In genomic region chr6:167235421-167236238, GRCh38 we compare ENCODE assay signal across 20 cellular contexts. TPM values are rescaled to one million over a fixed set of nuclear protein-coding genes. Genes with fewer than 3 reads are reported as not detected.
"Had no signal": no experiment of that assay in that cellular context is flagged by ENCODE, and none has a peak within 500 bp of the region (broad histone marks: within the 10 kb centered on the region; RNA-seq: fewer than 3 reads in every experiment).

No MANE protein-coding gene starts in this region.

- H3K27ac ChIP-seq: coronary artery, foreskin keratinocyte, left lung, uterus had no signal

- H3K4me3 ChIP-seq: coronary artery, left lung, uterus had no signal

- H3K9me3 Mint-ChIP-seq: activated CD4-positive, alpha-beta memory T cell treated with anti-CD3 and anti-CD28 coated beads for 36 hours; activated naive CD8-positive, alpha-beta T cell treated with anti-CD3 and anti-CD28 coated beads, Interleukin-2, amount 10 ng/mL, durations not matched to agents 7 days and 5 days; central memory CD8-positive, alpha-beta T cell; nephron progenitor cell; WTC11 had no signal

- H3K36me3 ChIP-seq: left lung, uterus had no signal

- H3K27me3 ChIP-seq: foreskin keratinocyte, uterus had no signal

- H3K36me3 Mint-ChIP-seq: activated CD4-positive, alpha-beta memory T cell treated with anti-CD3 and anti-CD28 coated beads for 36 hours; activated naive CD8-positive, alpha-beta T cell treated with anti-CD3 and anti-CD28 coated beads, Interleukin-2, amount 10 ng/mL, durations not matched to agents 7 days and 5 days had no signal

- H3K4me3 Mint-ChIP-seq: activated CD4-positive, alpha-beta memory T cell treated with anti-CD3 and anti-CD28 coated beads for 36 hours; activated naive CD8-positive, alpha-beta T cell treated with anti-CD3 and anti-CD28 coated beads, Interleukin-2, amount 10 ng/mL, durations not matched to agents 7 days and 5 days; central memory CD8-positive, alpha-beta T cell had no signal

- ATAC-seq: foreskin keratinocyte, left lung had no signal

- H3K4me1 Mint-ChIP-seq: activated naive CD8-positive, alpha-beta T cell treated with anti-CD3 and anti-CD28 coated beads, Interleukin-2, amount 10 ng/mL, durations not matched to agents 7 days and 5 days; central memory CD8-positive, alpha-beta T cell had no signal

- DNase-seq: activated CD4-positive, alpha-beta memory T cell treated with anti-CD3 and anti-CD28 coated beads for 36 hours; activated CD4-positive, alpha-beta T cell treated with anti-CD3 and anti-CD28 coated beads for 4 hours; activated naive CD8-positive, alpha-beta T cell treated with anti-CD3 and anti-CD28 coated beads, Interleukin-2, amount 10 ng/mL, durations not matched to agents 7 days and 5 days; activated T-cell treated with anti-CD3 and anti-CD28 coated beads for 4 hours; foreskin keratinocyte; midbrain; nephron progenitor cell; occipital lobe; stimulated activated CD4-positive, alpha-beta T cell treated with anti-CD3 and anti-CD28 coated beads, Interleukin-2, amount 100 ng/mL, for 48 hours; uterus had no signal

- H3K4me1 ChIP-seq: foreskin keratinocyte, left lung, uterus had no signal

- H3K27ac Mint-ChIP-seq: activated CD4-positive, alpha-beta memory T cell treated with anti-CD3 and anti-CD28 coated beads for 36 hours; activated naive CD8-positive, alpha-beta T cell treated with anti-CD3 and anti-CD28 coated beads, Interleukin-2, amount 10 ng/mL, durations not matched to agents 7 days and 5 days had no signal

- H3K9me3 ChIP-seq: left lung, uterus had no signal

RNA-seq across cellular contexts. Expression of gene UNC93A, which starts 55.5 kb away (rescaled TPM):
- total RNA-seq: activated CD4-positive, alpha-beta memory T cell treated with anti-CD3 and anti-CD28 coated beads for 36 hours; activated naive CD8-positive, alpha-beta T cell treated with anti-CD3 and anti-CD28 coated beads, Interleukin-2, amount 10 ng/mL, durations not matched to agents 7 days and 5 days; epithelial cell of proximal tubule; fibroblast of lung; foreskin keratinocyte; kidney epithelial cell; left lung; lung microvascular endothelial cell; occipital lobe; skeletal muscle tissue; T-helper 2 cell treated with Interferon-gamma antibody and Interleukin-4, amounts not matched to agents 100 ng/mL and 5 ng/mL, for 36 hours had no signal
